8 cellular contexts compared by ENCODE assay signal in the genomic region with DNA sequence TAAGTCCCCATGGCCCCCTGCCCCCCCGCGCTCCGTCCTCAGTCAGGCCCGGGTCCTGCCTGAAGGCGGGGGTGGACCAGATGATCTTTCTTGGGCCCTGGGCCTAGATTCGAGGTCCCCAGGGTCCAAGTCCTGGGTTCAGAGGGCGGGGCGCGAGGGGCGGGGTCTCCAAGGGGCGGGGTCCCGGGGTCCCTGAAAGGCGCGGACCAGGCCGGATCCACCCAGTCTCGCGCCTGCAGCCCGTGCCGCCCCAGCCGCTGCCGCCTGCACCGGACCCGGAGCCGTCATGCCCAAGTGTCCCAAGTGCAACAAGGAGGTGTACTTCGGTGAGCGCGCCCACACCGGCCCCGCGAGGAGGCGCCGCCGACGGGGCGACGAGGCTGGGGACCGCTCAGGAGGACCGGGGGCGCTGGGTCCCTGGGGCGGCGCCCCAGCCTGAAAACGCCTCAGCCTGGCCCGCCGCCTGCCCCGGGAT. TPM values are rescaled to one million over a fixed set of nuclear protein-coding genes. Genes with fewer than 3 reads are reported as not detected.
DNase-seq lines count a peak whose midpoint lies in the region.

No MANE protein-coding gene starts in this region.

- DNase-seq in NCI-H1930 (lab: John Stamatoyannopoulos, UW) (peak; percentile 36 to 69), mesenteric fat pad (ENCODE audit: low spot score) (peak; percentile 95), ureter (ENCODE audit: low spot score) (peak; percentile 75), AG08395 (ENCODE audit: low spot score) (no peak), NCI-H1694 treated with DMSO at 0.1 percent for 48 hours (lab: John Stamatoyannopoulos, UW) (no peak), NK-92 (lab: John Stamatoyannopoulos, UW; ENCODE audit: unreplicated experiment) (no peak)

- WGBS in adipose tissue, 3 donors, result 1 to 5% (median 1%) methylated on average over 36 to 45 of the region's 45 CpGs

- peaks cover 64 to 85% (median 79%) of the 10 kb centered on the region in 10 experiments for H3K4me1 ChIP-seq in BLaER1 treated with 17β-estradiol and CSF1 and Interleukin-3, amounts not matched to agents 10 nM and 100 nM

- no peaks in the 10 kb centered on the region for H3K9me3 ChIP-seq in BLaER1 treated with 17β-estradiol and CSF1 and Interleukin-3, amounts not matched to agents 10 nM and 100 nM (replicated peaks in 1 of 11)

- H3K36me3 ChIP-seq in BLaER1 treated with 17β-estradiol and CSF1 and Interleukin-3, amounts not matched to agents 10 nM and 100 nM, result peaks cover 0 to 2% (median 0%) of the 10 kb centered on the region in 11 experiments; a peak in 1 of 22 replicates

- H3K9ac ChIP-seq in BLaER1 treated with 17β-estradiol and CSF1 and Interleukin-3, amounts not matched to agents 10 nM and 100 nM, result peak overlapping the region; percentile 68 to 84 (median 76)

- H3K4me2 ChIP-seq in BLaER1 treated with 17β-estradiol and CSF1 and Interleukin-3, amounts not matched to agents 10 nM and 100 nM, result peak overlapping the region; percentile 95 to 100 (median 99)

- peaks cover 0 to 52% (median 21%) of the 10 kb centered on the region in 11 experiments; a peak in 15 of 22 replicates for H4K20me1 ChIP-seq in BLaER1 treated with 17β-estradiol and CSF1 and Interleukin-3, amounts not matched to agents 10 nM and 100 nM

- H3K27me3 ChIP-seq in BLaER1 treated with 17β-estradiol and CSF1 and Interleukin-3, amounts not matched to agents 10 nM and 100 nM, result peaks cover 26 to 41% (median 37%) of the 10 kb centered on the region in 11 experiments

- peak overlapping the region; percentile 53 to 78 (median 63) for H3K4me3 ChIP-seq in BLaER1 treated with 17β-estradiol and CSF1 and Interleukin-3, amounts not matched to agents 10 nM and 100 nM

- H3K27ac ChIP-seq in BLaER1 treated with 17β-estradiol and CSF1 and Interleukin-3, amounts not matched to agents 10 nM and 100 nM, result peak overlapping the region; percentile 27 to 81 (median 64); a peak in 21 of 22 replicates
- peak overlapping the region; percentile 30 for H3K27ac ChIP-seq in adipose tissue (ENCODE audit: low read depth, low read length)

RNA-seq across cellular contexts. Expression of a gene that starts 0.3 kb away (rescaled TPM):
- polyA plus RNA-seq in adipose tissue, result 100 to 1,000 TPM in 2 of 3 donors, 10 to 100 TPM in 1; 16.9 to 258 (median 122) TPM
- 64.8 TPM for total RNA-seq in mesenteric fat pad
- total RNA-seq in ureter, result 127 TPM

RNA-seq across cellular contexts. Expression of a gene that starts 4.0 kb away (rescaled TPM):
- polyA plus RNA-seq in adipose tissue, result 1 to 10 TPM; 4.6 to 8.1 (median 6.6) TPM
- total RNA-seq in mesenteric fat pad (22.7 TPM), ureter (9.7 TPM)

RNA-seq across cellular contexts. Expression of a gene that starts 12.4 kb away (rescaled TPM):
- polyA plus RNA-seq in adipose tissue, result 100 to 1,000 TPM in 2 of 3 donors, 10 to 100 TPM in 1; 47.0 to 294 (median 210) TPM
- total RNA-seq in mesenteric fat pad, result 82.8 TPM
- total RNA-seq in ureter, result 186 TPM

RNA-seq across cellular contexts. Expression of a gene that starts 39.4 kb away (rescaled TPM):
- polyA plus RNA-seq in adipose tissue, result 1 to 10 TPM; 1.8 to 2.6 (median 1.8) TPM
- 2.1 TPM for total RNA-seq in mesenteric fat pad
- total RNA-seq in ureter, result 1.1 TPM

Comparison
In these comparisons a context has a peak if more than half of its experiments do, and no peak if none do; other contexts are left out.
1. DNase-seq: peak in NCI-H1930 (2 of 2), mesenteric fat pad (single experiment) and ureter (single experiment); none in AG08395 (single experiment), NCI-H1694 treated with DMSO at 0.1 percent for 48 hours (single experiment) and NK-92 (single experiment).